15 cellular contexts compared by ENCODE assay signal in the genomic region with DNA sequence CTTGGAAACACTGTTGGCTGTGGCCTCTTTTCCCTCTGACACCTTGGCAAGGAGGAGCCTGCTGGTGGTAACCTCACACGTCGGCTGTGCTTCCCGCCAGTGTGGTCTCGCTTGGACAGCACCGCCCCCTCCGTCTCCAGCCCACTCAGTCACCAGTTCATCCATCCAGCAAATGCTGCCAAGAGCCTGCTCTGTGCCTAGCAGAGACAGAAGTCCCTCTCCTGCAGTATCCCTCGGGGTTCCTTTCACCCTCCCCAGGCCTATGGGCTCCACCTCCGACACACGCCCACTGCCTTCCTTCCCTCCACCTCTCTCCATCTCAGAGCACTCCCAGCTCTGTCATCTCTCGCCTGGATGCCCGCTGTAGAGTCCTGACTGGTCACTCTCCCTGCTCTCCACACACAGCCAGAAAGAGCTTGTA. TPM values are rescaled to one million over a fixed set of nuclear protein-coding genes. Genes with fewer than 3 reads are reported as not detected.
A peak's percentile ranks its signal among the peaks of the same experiment; 100 is the strongest.
DNase-seq lines count a peak whose midpoint lies in the region; ATAC-seq, FAIRE-seq and TF ChIP-seq lines count a peak whose summit lies in the region.
"Had no signal": no experiment of that assay in that cellular context is flagged by ENCODE, and none has a peak within 500 bp of the region (broad histone marks: within the 10 kb centered on the region; RNA-seq: fewer than 3 reads in every experiment).

No MANE protein-coding gene starts in this region.

- H3K56ac ChIP-seq in H9 (ENCODE audit: insufficient read length, low read depth, low read length), result no peak overlapping the region

- peaks cover 0 to under 1% (median 0%) of the 10 kb centered on the region in 11 experiments; a peak in 2 of 22 replicates for H3K9me3 ChIP-seq in BLaER1 treated with 17β-estradiol and CSF1 and Interleukin-3, amounts not matched to agents 10 nM and 100 nM (replicated peaks in 1 of 11)
- H3K9me3 ChIP-seq in GM12878 (replicated peaks; ENCODE audit: control insufficient read depth, insufficient read depth, low read length) (no peaks in the 10 kb centered on the region), H9 (ENCODE audit: control insufficient read depth, low read depth, low read length) (no peaks in the 10 kb centered on the region)
- H3K9me3 ChIP-seq: sigmoid colon had no signal

- H3K4me1 Mint-ChIP-seq in nephron progenitor cell (peaks cover 43% of the 10 kb centered on the region), H9 (peaks cover 16 to 25% of the 10 kb centered on the region in 2 experiments)
- H3K4me1 Mint-ChIP-seq: endodermal cell had no signal

- no peaks in the 10 kb centered on the region for H3K79me1 ChIP-seq in H9 (ENCODE audit: insufficient read depth, low read depth, low read length, poor library complexity, severe bottlenecking)

- H3K27ac ChIP-seq in BLaER1 treated with 17β-estradiol and CSF1 and Interleukin-3, amounts not matched to agents 10 nM and 100 nM, result no peak overlapping the region
- H3K27ac ChIP-seq in GM12878 (ENCODE audit: control insufficient read depth, insufficient read depth) (no peak overlapping the region), H9 (ENCODE audit: insufficient read length, low read depth, low read length) (no peak overlapping the region)
- H3K27ac ChIP-seq: sigmoid colon, SK-N-MC had no signal

- H3K27ac Mint-ChIP-seq in nephron progenitor cell (no peak overlapping the region), H9 (no peak overlapping the region)
- H3K27ac Mint-ChIP-seq: endodermal cell had no signal

- TF ChIP-seq EP300 in GM12878 (IDR thresholded peaks at IDR 0.05; ENCODE audit: borderline replicate concordance in 1 of 2, control insufficient read depth in 1 of 2, low read depth in 2 of 2, low read length in 2 of 2), result no peak

- no peak overlapping the region for H3K9ac ChIP-seq in BLaER1 treated with 17β-estradiol and CSF1 and Interleukin-3, amounts not matched to agents 10 nM and 100 nM
- H3K9ac ChIP-seq in GM12878 (ENCODE audit: control insufficient read depth, insufficient read depth, low read length), result no peak overlapping the region
- H3K9ac ChIP-seq in H9 (ENCODE audit: extremely low read depth, insufficient read length, low read length), result no peak overlapping the region

- no peak overlapping the region for H4K8ac ChIP-seq in H9 (replicated peaks; ENCODE audit: insufficient read length, low read depth, low read length)

- peaks cover 16% of the 10 kb centered on the region for H3K27me3 Mint-ChIP-seq in nephron progenitor cell (ENCODE audit: low read depth, poor library complexity)
- H3K27me3 Mint-ChIP-seq in H9 (ENCODE audit: low read depth), result peaks cover 2% of the 10 kb centered on the region

- no peaks in the 10 kb centered on the region for H3K36me3 ChIP-seq in BLaER1 treated with 17β-estradiol and CSF1 and Interleukin-3, amounts not matched to agents 10 nM and 100 nM
- H3K36me3 ChIP-seq in GM12878 (ENCODE audit: control insufficient read depth in 2 of 2, insufficient read depth in 2 of 2, low read length in 1 of 2), result no peaks in the 10 kb centered on the region
- H3K36me3 ChIP-seq: sigmoid colon had no signal

- no peak overlapping the region for H3K4ac ChIP-seq in H9 (ENCODE audit: low read depth, low read length)

- peaks cover 0 to 12% (median 0%) of the 10 kb centered on the region in 11 experiments; a peak in 2 of 22 replicates for H3K27me3 ChIP-seq in BLaER1 treated with 17β-estradiol and CSF1 and Interleukin-3, amounts not matched to agents 10 nM and 100 nM
- H3K27me3 ChIP-seq in GM12878 (replicated peaks in 1 of 2; ENCODE audit: control insufficient read depth in 2 of 2, insufficient read depth in 2 of 2, low read length in 1 of 2) (peaks cover 0 to 3% of the 10 kb centered on the region in 2 experiments; a peak in 3 of 4 replicates), H9 (ENCODE audit: insufficient read depth, low read length) (no peaks in the 10 kb centered on the region)

- H3K18ac ChIP-seq in H9 (ENCODE audit: insufficient read length, low read depth, low read length), result no peak overlapping the region

- H3K36me3 Mint-ChIP-seq in nephron progenitor cell (ENCODE audit: low read depth), result no peaks in the 10 kb centered on the region
- H3K36me3 Mint-ChIP-seq in H9 (ENCODE audit: insufficient read depth in 1 of 3, low read depth in 3 of 3), result no peaks in the 10 kb centered on the region; a peak in 1 of 7 replicates

- H2BK5ac ChIP-seq in H9 (ENCODE audit: insufficient read length, low read length), result no peak overlapping the region

- H2AK5ac ChIP-seq in H9 (ENCODE audit: insufficient read length, low read length), result no peak overlapping the region

- H3K4me1 ChIP-seq in BLaER1 treated with 17β-estradiol and CSF1 and Interleukin-3, amounts not matched to agents 10 nM and 100 nM, result peaks cover 14 to 55% (median 36%) of the 10 kb centered on the region in 10 experiments
- H3K4me1 ChIP-seq in GM12878 (ENCODE audit: control insufficient read depth, insufficient read depth, low read length), result no peaks in the 10 kb centered on the region
- H3K4me1 ChIP-seq in H9 (ENCODE audit: insufficient read depth, low read length), result no peaks in the 10 kb centered on the region

- no peak overlapping the region for H2BK12ac ChIP-seq in H9 (ENCODE audit: insufficient read length, low read depth, low read length)

- peak overlapping the region in 8 of 11 experiments; percentile 1 to 82 (median 48); a peak in 12 of 22 replicates for H3K4me2 ChIP-seq in BLaER1 treated with 17β-estradiol and CSF1 and Interleukin-3, amounts not matched to agents 10 nM and 100 nM
- H3K4me2 ChIP-seq in GM12878 (ENCODE audit: control insufficient read depth, insufficient read depth), result no peak overlapping the region
- H3K4me2 ChIP-seq in H9 (ENCODE audit: insufficient read depth, insufficient read length, low read length), result no peak overlapping the region

- CTCF ChIA-PET in HEK293T (lab: Yijun Ruan, JAX), result no interaction called here
- CTCF ChIA-PET in GM12878 (lab: Yijun Ruan, JAX), result interaction anchor here (0.7 kb wide), 1 partner anchor 12 kb away, joined by 3 read pairs; no protein-coding TSS in a partner anchor

- H3K23ac ChIP-seq in H9 (ENCODE audit: insufficient read length, low read depth, low read length), result no peak overlapping the region

- H2BK15ac ChIP-seq in H9 (ENCODE audit: low read depth, low read length), result no peak overlapping the region

- H3K4me3 Mint-ChIP-seq in nephron progenitor cell (no peak overlapping the region), H9 (peak overlapping the region in 1 of 2 experiments; percentile 5; a peak in 1 of 5 replicates)
- H3K4me3 Mint-ChIP-seq: endodermal cell had no signal

- RAD21 ChIA-PET in GM12878 (lab: Charles Lee; ENCODE audit: unreplicated experiment), result interaction anchor here (1.1 kb wide), 1 partner anchor 104 kb away, joined by 3 read pairs; no protein-coding TSS in a partner anchor

- in situ Hi-C loops in GM12878 (cut with MboI), result no loop called here

- intact Hi-C loops in GM12878 (cut with micrococcal nuclease; ENCODE audit: unreplicated experiment), result no loop called here

- SMC1A ChIA-PET in GM12878 (lab: Charles Lee; ENCODE audit: uncharacterized antibody, unreplicated experiment), result interaction anchor here (0.6 kb wide), 1 partner anchor 756 kb away, joined by 3 read pairs; no protein-coding TSS in a partner anchor

- H3K14ac ChIP-seq in H9 (ENCODE audit: insufficient read depth, low read length), result no peak overlapping the region

- no peak overlapping the region for H2AFZ ChIP-seq in GM12878 (ENCODE audit: control insufficient read depth, low read depth, low read length)
- no peak overlapping the region for H2AFZ ChIP-seq in H9 (ENCODE audit: low read length)

- no peak overlapping the region for H3K4me3 ChIP-seq in BLaER1 treated with 17β-estradiol and CSF1 and Interleukin-3, amounts not matched to agents 10 nM and 100 nM
- no peak overlapping the region for H3K4me3 ChIP-seq in GM12878
- H3K4me3 ChIP-seq: sigmoid colon, SK-N-MC had no signal

- TF ChIP-seq CTCF in GM12878 (IDR thresholded peaks at IDR 0.05 in 2 of 3, conservative IDR thresholded peaks at IDR 0.05 in 1 of 3; ENCODE audit: control insufficient read depth in 2 of 3, extremely low read depth in 1 of 3, insufficient read depth in 1 of 3, low read depth in 3 of 3, low read length in 3 of 3), result no peak
- TF ChIP-seq CTCF in nephron progenitor cell (IDR thresholded peaks at IDR 0.05), result no peak
- TF ChIP-seq CTCF in H9 (conservative IDR thresholded peaks at IDR 0.05), result no peak

- POLR2A ChIA-PET in HEK293T (lab: Yijun Ruan, JAX), result no interaction called here
- POLR2A ChIA-PET in GM12878 (lab: Charles Lee), result interaction anchor here (0.5 kb wide), 1 partner anchor 117 kb away, joined by 4 read pairs; no protein-coding TSS in a partner anchor

- BruUV-seq in GM12878 (replicated peaks; lab: Mats Ljungman, UMichigan), result no TSS peak

- TF ChIP-seq RAD21 in GM12878 (IDR thresholded peaks at IDR 0.05; ENCODE audit: insufficient read depth, low read depth, low read length), result no peak

- DNase-seq in HEK293T (ENCODE audit: extremely low spot score) (no peak), GM12878 (ENCODE audit: low read depth, low spot score) (no peak), nephron progenitor cell (peak; percentile 60), middle frontal gyrus (ENCODE audit: extremely low spot score, low spot score) (no peak), RPMI8226 (no peak), H9 (no peak)
- DNase-seq: activated CD4-positive, alpha-beta T cell treated with anti-CD3 and anti-CD28 coated beads, Interleukin-2, amount 50 U/mL, for 1 hour; activated naive CD4-positive, alpha-beta T cell treated with Interleukin-2 at 50 U/mL for 16 hours; endodermal cell; NCI-H187; NCI-H446 treated with DMSO at 0.1 percent for 48 hours; occipital lobe; sigmoid colon had no signal

- peaks cover under 1% of the 10 kb centered on the region for H3K9me3 Mint-ChIP-seq in nephron progenitor cell
- H3K9me3 Mint-ChIP-seq in H9, result no peaks in the 10 kb centered on the region
- H3K9me3 Mint-ChIP-seq: endodermal cell had no signal

- no peak for FAIRE-seq in GM12878 (lab: Jason Lieb, UNC)

- no peak overlapping the region for H4K5ac ChIP-seq in H9 (ENCODE audit: insufficient read length, low read depth, low read length)

- no peak overlapping the region for H2BK20ac ChIP-seq in H9 (ENCODE audit: low read depth, low read length, poor library complexity, severe bottlenecking)

- H3T11ph ChIP-seq in H9 (ENCODE audit: low read length), result no peak overlapping the region

- no peak for TF ChIP-seq POLR2A in GM12878 (IDR thresholded peaks at IDR 0.05; ENCODE audit: low read depth, low read length)

- ATAC-seq in GM12878, result peak; percentile 26

- 14% methylated on average over 11 of the region's 11 CpGs for WGBS in GM12878 (ENCODE audit: insufficient coverage, insufficient replicate concordance, low lambda C conversion rate, missing lambda C conversion rate)
- WGBS in H9 (ENCODE audit: extremely low coverage, insufficient read length, low lambda C conversion rate), result no CpG with 5 or more reads among the region's 11 CpGs

- H3K23me2 ChIP-seq in H9 (ENCODE audit: insufficient read length, low read depth, low read length, poor library complexity, severe bottlenecking), result no peaks in the 10 kb centered on the region

- H3K79me2 ChIP-seq in GM12878 (ENCODE audit: control insufficient read depth, insufficient read depth, low read length) (no peaks in the 10 kb centered on the region), H9 (ENCODE audit: insufficient read depth, low read length) (no peaks in the 10 kb centered on the region)

- H2BK120ac ChIP-seq in H9 (ENCODE audit: low read depth, low read length, poor library complexity, severe bottlenecking), result no peak overlapping the region

- no peak overlapping the region for H4K91ac ChIP-seq in H9 (ENCODE audit: insufficient read length, low read depth, low read length)

- H4K20me1 ChIP-seq in BLaER1 treated with 17β-estradiol and CSF1 and Interleukin-3, amounts not matched to agents 10 nM and 100 nM, result no peaks in the 10 kb centered on the region
- H4K20me1 ChIP-seq in GM12878 (ENCODE audit: control insufficient read depth, insufficient read depth), result no peaks in the 10 kb centered on the region
- no peaks in the 10 kb centered on the region for H4K20me1 ChIP-seq in H9 (ENCODE audit: control insufficient read depth, insufficient read depth, insufficient read length)

RNA-seq across cellular contexts. Expression of a gene that starts 12.3 kb away (rescaled TPM):
- total RNA-seq in GM12878 (2013; cell fraction: nucleolus; rRNA removed), result not detected in 2 replicates
- total RNA-seq in GM12878 (2014; rRNA removed) (not detected in 2 replicates), GM12878 (2014; rRNA removed; fragmentation: Illumina TruSeq; extraction: Trizol) (not detected in 2 replicates), GM12878 (2021) (0.08 TPM in 1 of 2 replicates, not detected in the other), H9 (2021) (6.0 and 6.3 TPM in 2 replicates)
- polyA plus RNA-seq in GM12878 (2011; ENCODE audit: low read depth), result not detected
- polyA plus RNA-seq in GM12878 (2011; rRNA removed) (0.04 and 0.08 TPM in 2 replicates), GM12878 (2014; fragmentation: Illumina TruSeq; extraction: Trizol) (not detected in 2 replicates), GM12878 (2014; fragmentation: Nextera tagmentation; extraction: Ambion mirVana) (not detected), GM12878 (2014; rRNA removed) (not detected in 2 replicates), GM12878 (2016; fragmentation: Nextera tagmentation; extraction: Ambion mirVana) (not detected)
- 0.17 and 0.19 TPM in 2 replicates for polyA plus RNA-seq in GM12878 (2011; cell fraction: cytosol; rRNA removed)
- 0.03 and 0.07 TPM in 2 replicates for polyA plus RNA-seq in GM12878 (2011; cell fraction: nucleus; rRNA removed)
- polyA plus RNA-seq in GM12878 (2012), result not detected in 2 replicates
- polyA minus RNA-seq in GM12878 (2011; rRNA and poly(A)+ RNA removed), result 0.10 TPM in 1 of 2 replicates, not detected in the other
- not detected in 2 replicates for polyA minus RNA-seq in GM12878 (2011; cell fraction: cytosol; rRNA and poly(A)+ RNA removed)
- not detected in 2 replicates for polyA minus RNA-seq in GM12878 (2011; cell fraction: nucleus; rRNA and poly(A)+ RNA removed)

Comparison
In these comparisons a context has a peak if more than half of its experiments do, and no peak if none do; other contexts are left out.
1. H3K4me2 ChIP-seq: peak in BLaER1 treated with 17β-estradiol and CSF1 and Interleukin-3, amounts not matched to agents 10 nM and 100 nM (8 of 11); none in GM12878 (single experiment) and H9 (single experiment).